In the genomic region with DNA sequence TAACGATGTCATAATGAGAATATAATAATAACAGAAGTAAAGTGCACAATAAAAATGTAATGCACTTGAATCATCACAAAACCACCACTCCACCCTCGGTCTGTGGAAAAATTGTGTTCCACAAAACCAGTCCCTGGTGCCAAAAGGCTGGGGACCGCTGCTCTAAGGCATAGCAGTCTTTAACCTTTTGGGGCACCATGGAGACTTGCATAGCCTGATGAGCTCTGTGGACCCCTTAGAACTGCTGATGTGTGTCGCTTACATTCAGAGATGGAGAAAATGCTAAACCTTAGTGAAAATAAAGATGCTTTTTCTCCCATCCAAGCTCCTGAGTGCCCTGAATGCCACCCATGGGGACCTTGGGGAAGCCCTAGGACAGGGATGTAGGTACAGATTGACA, we compare ENCODE assay signal across 26 cellular contexts.
"Had no signal": no experiment of that assay in that cellular context is flagged by ENCODE, and none has a peak within 500 bp of the region (broad histone marks: within the 10 kb centered on the region; RNA-seq: fewer than 3 reads in every experiment).

No MANE protein-coding gene starts in this region.

- H3K9me3 Mint-ChIP-seq: activated CD4-positive, alpha-beta memory T cell treated with anti-CD3 and anti-CD28 coated beads for 36 hours; activated naive CD4-positive, alpha-beta T cell treated with anti-CD3 and anti-CD28 coated beads, Interleukin-2, amount 50 U/mL, for 24 hours; activated naive CD8-positive, alpha-beta T cell treated with anti-CD3 and anti-CD28 coated beads, Interleukin-2, amount 10 ng/mL, durations not matched to agents 7 days and 5 days; activated T-cell treated with anti-CD3 and anti-CD28 coated beads, Interleukin-2, amount 50 U/mL, for 72 hours; activated T-helper 17 cell treated with anti-CD3 and anti-CD28 coated beads, Interleukin-2, amount 50 U/mL, for 72 hours had no signal

- H3K27me3 Mint-ChIP-seq: activated CD4-positive, alpha-beta T cell treated with anti-CD3 and anti-CD28 coated beads for 36 hours; activated naive CD4-positive, alpha-beta T cell treated with anti-CD3 and anti-CD28 coated beads, Interleukin-2, amount 50 U/mL, for 24 hours; activated T-helper 17 cell treated with anti-CD3 and anti-CD28 coated beads, Interleukin-2, amount 50 U/mL, for 72 hours had no signal

- H3K27ac ChIP-seq: body of pancreas, breast epithelium, SJCRH30, SK-N-MC, WERI-Rb-1 had no signal

- H3K4me3 ChIP-seq: body of pancreas, breast epithelium, SJCRH30, SK-N-MC had no signal

- H3K27ac Mint-ChIP-seq: activated CD4-positive, alpha-beta memory T cell treated with anti-CD3 and anti-CD28 coated beads for 36 hours; activated CD4-positive, alpha-beta T cell treated with anti-CD3 and anti-CD28 coated beads for 36 hours; activated naive CD4-positive, alpha-beta T cell treated with anti-CD3 and anti-CD28 coated beads, Interleukin-2, amount 50 U/mL, for 24 hours; activated naive CD8-positive, alpha-beta T cell treated with anti-CD3 and anti-CD28 coated beads, Interleukin-2, amount 10 ng/mL, durations not matched to agents 7 days and 5 days; activated T-cell treated with anti-CD3 and anti-CD28 coated beads, Interleukin-2, amount 50 U/mL, for 72 hours; activated T-helper 17 cell treated with anti-CD3 and anti-CD28 coated beads, Interleukin-2, amount 50 U/mL, for 72 hours had no signal

- H3K4me3 Mint-ChIP-seq: activated CD4-positive, alpha-beta memory T cell treated with anti-CD3 and anti-CD28 coated beads for 36 hours; activated CD4-positive, alpha-beta T cell treated with anti-CD3 and anti-CD28 coated beads for 36 hours; activated naive CD4-positive, alpha-beta T cell treated with anti-CD3 and anti-CD28 coated beads, Interleukin-2, amount 50 U/mL, for 24 hours; activated naive CD8-positive, alpha-beta T cell treated with anti-CD3 and anti-CD28 coated beads, Interleukin-2, amount 10 ng/mL, durations not matched to agents 7 days and 5 days; activated T-cell treated with anti-CD3 and anti-CD28 coated beads, Interleukin-2, amount 50 U/mL, for 72 hours; activated T-helper 17 cell treated with anti-CD3 and anti-CD28 coated beads, Interleukin-2, amount 50 U/mL, for 72 hours had no signal

- H3K36me3 ChIP-seq: breast epithelium, SJCRH30, WERI-Rb-1 had no signal

- ATAC-seq: activated CD4-positive, alpha-beta T cell treated with anti-CD3 and anti-CD28 coated beads for 36 hours; activated T-cell treated with anti-CD3 and anti-CD28 coated beads, Interleukin-2, amount 50 U/mL, for 72 hours; activated T-helper 17 cell treated with anti-CD3 and anti-CD28 coated beads, Interleukin-2, amount 50 U/mL, for 72 hours; body of pancreas; Panc1 had no signal

- H3K27me3 ChIP-seq: body of pancreas, SJCRH30 had no signal

- H3K36me3 Mint-ChIP-seq: activated CD4-positive, alpha-beta memory T cell treated with anti-CD3 and anti-CD28 coated beads for 36 hours; activated naive CD4-positive, alpha-beta T cell treated with anti-CD3 and anti-CD28 coated beads, Interleukin-2, amount 50 U/mL, for 24 hours; activated naive CD8-positive, alpha-beta T cell treated with anti-CD3 and anti-CD28 coated beads, Interleukin-2, amount 10 ng/mL, durations not matched to agents 7 days and 5 days had no signal

- H3K4me1 Mint-ChIP-seq: activated naive CD8-positive, alpha-beta T cell treated with anti-CD3 and anti-CD28 coated beads, Interleukin-2, amount 10 ng/mL, durations not matched to agents 7 days and 5 days had no signal

- H3K9me3 ChIP-seq: body of pancreas, breast epithelium, SJCRH30 had no signal

- DNase-seq: activated CD4-positive, alpha-beta memory T cell treated with anti-CD3 and anti-CD28 coated beads for 36 hours; activated CD4-positive, alpha-beta T cell treated with anti-CD3 and anti-CD28 coated beads for 36 hours; activated CD4-positive, alpha-beta T cell treated with anti-CD3 and anti-CD28 coated beads, Interleukin-2, amount 50 U/mL, for 1 hour; activated CD8-positive, alpha-beta memory T cell treated with anti-CD3 and anti-CD28 coated beads, Interleukin-2, amount 50 U/mL, for 4 hours; activated gamma-delta T cell; activated naive CD4-positive, alpha-beta T cell treated with Interleukin-2 at 50 U/mL for 16 hours; activated T-cell treated with anti-CD3 and anti-CD28 coated beads, Interleukin-2, amount 50 U/mL, for 72 hours; body of pancreas; KG1; MM.1S; MV-4-11; NCI-H1092; NCI-H146; NCI-H187; NCI-H2029 treated with DMSO at 0.1 percent for 48 hours; NCI-H345; SHP77; T1000; WERI-Rb-1 had no signal

- H3K4me1 ChIP-seq: body of pancreas, breast epithelium, SJCRH30 had no signal
